In the genomic region with DNA sequence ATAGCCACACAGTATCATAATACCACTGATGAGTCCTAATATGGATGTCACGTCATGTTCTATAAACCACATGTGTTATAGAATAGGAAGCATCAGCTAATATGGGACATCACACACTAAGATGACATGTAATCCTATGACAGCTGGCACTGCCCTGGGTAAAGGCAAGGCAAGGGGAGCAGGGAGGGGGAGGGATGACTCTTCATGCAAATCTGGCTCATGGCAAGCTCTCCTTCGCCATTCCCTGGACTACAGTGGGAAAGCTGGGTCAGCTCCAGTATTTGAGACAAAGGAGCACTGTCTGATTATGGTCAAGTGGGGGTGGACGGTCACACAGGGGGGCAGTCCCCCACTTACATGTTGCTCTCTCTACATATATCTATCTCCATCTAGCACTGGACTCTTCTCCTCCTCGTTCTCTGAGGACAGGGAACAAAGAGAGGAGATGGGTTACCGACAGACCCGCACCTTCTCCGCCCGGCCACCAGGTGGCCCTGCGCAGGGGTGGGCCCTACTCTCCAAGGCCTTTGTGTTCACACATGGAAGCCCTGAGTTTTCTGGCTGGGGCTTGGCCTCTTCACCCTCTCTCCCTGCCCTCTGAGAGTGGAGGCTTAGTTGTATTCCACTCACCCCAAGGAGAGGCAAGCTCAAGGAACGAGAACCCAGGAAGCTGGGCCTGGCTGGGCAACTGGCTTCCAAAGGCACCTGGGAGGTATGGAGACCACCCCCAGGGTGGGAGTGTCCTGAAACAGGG, we compare ENCODE assay signal across 8 cellular contexts. TPM values are rescaled to one million over a fixed set of nuclear protein-coding genes. Genes with fewer than 3 reads are reported as not detected.
A peak's percentile ranks its signal among the peaks of the same experiment; 100 is the strongest.
DNase-seq lines count a peak whose midpoint lies in the region; ATAC-seq and TF ChIP-seq lines count a peak whose summit lies in the region.

No MANE protein-coding gene starts in this region.

- H3K27ac ChIP-seq in VCaP, result no peak overlapping the region
- H3K27ac ChIP-seq in left lung, result no peak overlapping the region

- no peaks in the 10 kb centered on the region for H3K36me3 ChIP-seq in left lung

- peaks cover 0 to 4% of the 10 kb centered on the region in 2 donors for H3K27me3 ChIP-seq in left lung

- H3K4me3 ChIP-seq in cardiac fibroblast (replicated peaks in 1 of 2; ENCODE audit: low read depth in 2 of 2, low read length in 2 of 2) (no peak overlapping the region), left lung (no peak overlapping the region)

- H3K4me1 ChIP-seq in left lung, result peaks cover 0 to 10% of the 10 kb centered on the region in 2 donors

- H3K9me3 ChIP-seq in left lung, result no peaks in the 10 kb centered on the region

- peak; percentile 91 for ATAC-seq in left lung
- no peak for ATAC-seq in GM21381 (IDR thresholded peaks at IDR 0.05; ENCODE audit: unreplicated experiment)

- DNase-seq in AG08396 (ENCODE audit: low spot score) (peak; percentile 86), GM19238 (ENCODE audit: insufficient read length, low spot score) (peak; percentile 86), NCI-H146 (lab: John Stamatoyannopoulos, UW) (peak; percentile 48), cardiac fibroblast (ENCODE audit: low read depth in 2 of 2) (peak; percentile 39 to 52), left lung (peak in 1 of 2 donors; percentile 91)
- DNase-seq in stimulated activated CD8-positive, alpha-beta memory T cell treated with anti-CD3 and anti-CD28 coated beads, Interleukin-4, amount 100 ng/mL, for 24 hours (ENCODE audit: low read depth), result peak; percentile 29

- TF ChIP-seq CTCF in VCaP (conservative IDR thresholded peaks at IDR 0.05) (peak; percentile 79), cardiac fibroblast (IDR thresholded peaks at IDR 0.05; ENCODE audit: low read depth, low read length) (peak; percentile 81), left lung (IDR thresholded peaks at IDR 0.05) (peak; percentile 49 to 87)

- intact Hi-C loops in left lung (cut with DNase I), result no loop called here

RNA-seq across cellular contexts. Expression of gene MPO, which starts 23.4 kb away (rescaled TPM):
- 1 to 10 TPM; 1.0 to 1.5 TPM for total RNA-seq in left lung

RNA-seq across cellular contexts. Expression of gene TSPOAP1, which starts 24.4 kb away (rescaled TPM):
- 10 to 100 TPM in 1 of 2 donors, 1 to 10 TPM in 1; 7.9 to 10.2 TPM for total RNA-seq in left lung

RNA-seq across cellular contexts. Expression of gene SUPT4H1, which starts 47.8 kb away (rescaled TPM):
- 10 to 100 TPM; 68.4 to 69.0 TPM for total RNA-seq in left lung
